8 cellular contexts compared by ENCODE assay signal in the genomic region with DNA sequence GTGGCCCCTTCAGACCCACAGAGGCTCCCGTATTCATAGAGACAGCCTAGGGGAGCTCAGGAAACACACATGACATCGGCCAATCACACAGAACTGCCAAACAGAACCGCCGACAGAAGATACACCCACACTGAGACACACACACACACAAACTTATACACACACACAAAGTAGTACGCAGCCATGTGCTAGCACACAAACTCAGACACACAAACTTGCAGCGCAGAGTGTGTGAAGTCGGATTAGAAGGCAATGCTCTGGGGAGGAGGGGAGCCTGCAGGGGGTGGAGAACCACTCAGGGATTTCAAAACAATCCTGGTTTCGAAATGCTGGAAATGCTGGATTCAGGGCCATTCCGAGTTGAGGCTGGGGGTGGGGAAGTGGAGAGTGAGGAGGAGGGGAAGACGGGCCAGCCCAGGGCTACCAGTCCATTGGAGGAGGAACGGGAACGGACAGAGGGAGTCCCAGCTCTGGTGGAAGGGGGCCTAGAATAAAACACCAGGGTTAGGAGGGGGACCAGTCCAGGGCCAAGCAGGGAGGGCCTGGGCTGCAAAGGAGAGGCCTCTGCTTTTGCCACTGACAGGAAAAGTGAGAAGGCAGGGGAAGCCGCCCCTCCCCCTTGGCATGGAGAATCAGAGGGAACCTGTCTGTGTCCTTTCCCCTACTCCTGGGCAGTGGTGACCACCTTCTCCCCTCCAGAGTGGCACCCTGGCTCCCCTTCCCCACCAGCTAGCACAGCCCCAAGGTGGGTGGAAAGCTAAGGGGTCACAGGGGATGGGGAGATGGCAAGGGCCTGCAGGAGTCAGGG. TPM values are rescaled to one million over a fixed set of nuclear protein-coding genes. Genes with fewer than 3 reads are reported as not detected.
DNase-seq lines count a peak whose midpoint lies in the region; ATAC-seq and TF ChIP-seq lines count a peak whose summit lies in the region.

No MANE protein-coding gene starts in this region.

- H3K4me3 Mint-ChIP-seq in activated naive CD4-positive, alpha-beta T cell treated with anti-CD3 and anti-CD28 coated beads, Interleukin-2, amount 10 ng/mL, durations not matched to agents 7 days and 5 days, result peak overlapping the region; percentile 96

- H3K27ac ChIP-seq in hepatocyte, result peak overlapping the region; percentile 99
- H3K27ac ChIP-seq in gastrocnemius medialis, result peak overlapping the region; percentile 89 to 100 (median 96)

- H2AFZ ChIP-seq in hepatocyte, result no peak overlapping the region

- peaks cover 2% of the 10 kb centered on the region for H3K27me3 Mint-ChIP-seq in activated naive CD4-positive, alpha-beta T cell treated with anti-CD3 and anti-CD28 coated beads, Interleukin-2, amount 10 ng/mL, durations not matched to agents 7 days and 5 days

- peaks cover 34% of the 10 kb centered on the region for H4K20me1 ChIP-seq in hepatocyte (ENCODE audit: insufficient read depth, poor library complexity, severe bottlenecking)

- TF ChIP-seq CTCF in hepatocyte (IDR thresholded peaks at IDR 0.05; ENCODE audit: poor library complexity) (no peak), gastrocnemius medialis (IDR thresholded peaks at IDR 0.05 in 4 of 5, conservative IDR thresholded peaks at IDR 0.05 in 1 of 5) (no peak)

- peaks cover 78% of the 10 kb centered on the region for H3K79me2 ChIP-seq in hepatocyte

- H3K4me1 ChIP-seq in adipocyte (ENCODE audit: control insufficient read depth, insufficient read depth, low read length) (peaks cover 63% of the 10 kb centered on the region), hepatocyte (ENCODE audit: insufficient read depth) (peaks cover 58% of the 10 kb centered on the region), gastrocnemius medialis (peaks cover 72 to 84% of the 10 kb centered on the region in 2 donors)

- in situ Hi-C loops in gastrocnemius medialis (cut with MboI; ENCODE audit: low sequenced_read_pairs in 4 of 4), result no loop called here

- peaks cover 66% of the 10 kb centered on the region for H3K4me1 Mint-ChIP-seq in activated naive CD4-positive, alpha-beta T cell treated with anti-CD3 and anti-CD28 coated beads, Interleukin-2, amount 10 ng/mL, durations not matched to agents 7 days and 5 days

- H3K36me3 Mint-ChIP-seq in activated naive CD4-positive, alpha-beta T cell treated with anti-CD3 and anti-CD28 coated beads, Interleukin-2, amount 10 ng/mL, durations not matched to agents 7 days and 5 days, result peaks cover 61% of the 10 kb centered on the region

- TF ChIP-seq POLR2A in gastrocnemius medialis (IDR thresholded peaks at IDR 0.05), result no peak

- 9% methylated on average over 12 of the region's 13 CpGs for WGBS in hepatocyte (ENCODE audit: low lambda C conversion rate, missing lambda C conversion rate)

- intact Hi-C loops in gastrocnemius medialis (cut with DNase I; ENCODE audit: low total_unique reads), result no loop called here

- peak overlapping the region; percentile 83 for H3K27ac Mint-ChIP-seq in activated naive CD4-positive, alpha-beta T cell treated with anti-CD3 and anti-CD28 coated beads, Interleukin-2, amount 10 ng/mL, durations not matched to agents 7 days and 5 days

- H3K9me3 Mint-ChIP-seq in activated naive CD4-positive, alpha-beta T cell treated with anti-CD3 and anti-CD28 coated beads, Interleukin-2, amount 10 ng/mL, durations not matched to agents 7 days and 5 days, result no peaks in the 10 kb centered on the region

- H3K9me2 ChIP-seq in hepatocyte (replicated peaks; ENCODE audit: insufficient read depth), result no peaks in the 10 kb centered on the region

- H3K4me3 ChIP-seq in adipocyte (ENCODE audit: low read length), result peak overlapping the region; percentile 99
- H3K4me3 ChIP-seq in hepatocyte, result peak overlapping the region; percentile 22
- H3K4me3 ChIP-seq in gastrocnemius medialis, result peak overlapping the region; percentile 73 to 93 (median 80)

- H3K4me2 ChIP-seq in hepatocyte, result peak overlapping the region; percentile 94

- H3K36me3 ChIP-seq in adipocyte (ENCODE audit: control insufficient read depth, insufficient read depth, low read length, severe bottlenecking) (no peaks in the 10 kb centered on the region), hepatocyte (replicated peaks; ENCODE audit: insufficient read depth, low read depth) (no peaks in the 10 kb centered on the region), gastrocnemius medialis (no peaks in the 10 kb centered on the region)

- H3K27me3 ChIP-seq in adipocyte (replicated peaks; ENCODE audit: control insufficient read depth, insufficient read depth, low read length), result no peaks in the 10 kb centered on the region
- no peaks in the 10 kb centered on the region for H3K27me3 ChIP-seq in hepatocyte
- no peaks in the 10 kb centered on the region for H3K27me3 ChIP-seq in gastrocnemius medialis

- H3K9ac ChIP-seq in adipocyte (ENCODE audit: low read length), result peak overlapping the region; percentile 100

- peak; percentile 31 for DNase-seq in activated naive CD4-positive, alpha-beta T cell treated with anti-CD3 and anti-CD28 coated beads, Interleukin-2, amount 10 ng/mL, durations not matched to agents 7 days and 5 days
- no peak for DNase-seq in activated naive CD4-positive, alpha-beta T cell treated with anti-CD3 and anti-CD28 coated beads, Interleukin-2, amount 50 U/mL, for 16 hours
- DNase-seq in adipocyte (ENCODE audit: low read depth) (peak; percentile 96), hepatocyte (ENCODE audit: low spot score) (peak; percentile 87), gastrocnemius medialis (peak; percentile 66 to 80)

- ATAC-seq in gastrocnemius medialis (peak; percentile 2 to 4), HG02763 (IDR thresholded peaks at IDR 0.05; ENCODE audit: unreplicated experiment) (no peak), GM18867 (IDR thresholded peaks at IDR 0.05; ENCODE audit: unreplicated experiment) (no peak), GM21786 (IDR thresholded peaks at IDR 0.05; ENCODE audit: unreplicated experiment) (no peak)

- no peaks in the 10 kb centered on the region for H3K9me3 ChIP-seq in adipocyte (ENCODE audit: control insufficient read depth, low read length)
- H3K9me3 ChIP-seq in hepatocyte (ENCODE audit: low read depth), result no peaks in the 10 kb centered on the region
- H3K9me3 ChIP-seq in gastrocnemius medialis, result no peaks in the 10 kb centered on the region

- CTCF ChIA-PET in activated naive CD4-positive, alpha-beta T cell treated with anti-CD3 and anti-CD28 coated beads, Interleukin-2, amount 10 ng/mL, durations not matched to agents 7 days and 5 days (lab: Charles Lee), result interaction anchor here (10.5 kb wide), 1 partner anchor 12 kb away, joined by 232 read pairs; no protein-coding TSS in a partner anchor

RNA-seq across cellular contexts. Expression of gene BCL9L, which starts 4.4 kb away (rescaled TPM):
- total RNA-seq in hepatocyte (7.8 and 25.3 TPM in 2 replicates), gastrocnemius medialis (10 to 100 TPM; 17.1 to 35.6 (median 23.8) TPM)
- 18.0 and 18.1 TPM in 2 replicates for polyA plus RNA-seq in hepatocyte

RNA-seq across cellular contexts. Expression of gene UPK2, which starts 34.8 kb away (rescaled TPM):
- total RNA-seq in hepatocyte, result 2.2 and 3.6 TPM in 2 replicates
- polyA plus RNA-seq in hepatocyte, result 55.3 and 101 TPM in 2 replicates
- total RNA-seq in gastrocnemius medialis, result not detected

RNA-seq across cellular contexts. Expression of gene CXCR5, which starts 37.6 kb away (rescaled TPM):
- total RNA-seq in hepatocyte, result not detected in 2 replicates
- 0.11 and 0.29 TPM in 2 replicates for polyA plus RNA-seq in hepatocyte
- not detected for total RNA-seq in gastrocnemius medialis

RNA-seq across cellular contexts. Expression of gene FOXR1, which starts 50.2 kb away (rescaled TPM):
- total RNA-seq in hepatocyte (not detected in 2 replicates), gastrocnemius medialis (not detected)
- 0.41 TPM in 1 of 2 replicates, not detected in the other for polyA plus RNA-seq in hepatocyte

Comparison
In these comparisons a context has a peak if more than half of its experiments do, and no peak if none do; other contexts are left out.
1. H3K4me3 ChIP-seq: peak in every context shown above with its lines; median percentile 99 in adipocyte; 80 in gastrocnemius medialis; 22 in hepatocyte.
2. ATAC-seq: peak in gastrocnemius medialis (2 of 2); none in HG02763 (single experiment), GM18867 (single experiment) and GM21786 (single experiment).